In the genomic region with DNA sequence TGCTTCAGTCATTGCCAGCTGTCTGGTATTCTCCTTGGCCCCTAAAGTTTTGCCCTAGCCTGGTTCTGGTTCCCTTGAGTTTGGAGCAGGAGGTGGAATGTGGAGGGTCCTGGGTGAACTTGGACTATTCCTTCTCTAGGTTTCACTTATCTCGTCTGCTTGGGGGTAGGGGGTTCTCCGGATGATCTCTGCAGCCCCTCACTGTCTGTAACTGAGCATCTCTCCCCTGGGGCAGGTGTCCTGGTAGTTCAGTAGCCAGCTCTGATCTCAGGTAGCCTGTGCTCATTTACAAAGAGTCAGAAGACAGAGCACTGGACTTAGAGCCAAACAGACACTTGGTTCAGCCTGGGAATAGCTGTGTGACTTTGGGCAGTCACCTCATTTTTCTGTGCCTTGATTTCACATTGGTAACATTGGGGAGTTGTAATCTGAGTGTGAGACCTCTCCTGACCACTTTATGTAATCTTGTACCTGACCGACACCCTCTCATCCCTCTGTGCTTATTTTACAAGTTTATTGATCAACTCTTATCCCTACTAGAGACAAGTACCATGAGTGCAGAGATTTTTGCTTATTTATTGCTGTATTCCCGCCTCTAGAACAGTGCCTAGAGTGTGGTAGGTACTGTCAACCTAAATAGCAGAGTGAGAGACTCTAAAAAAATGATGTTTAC, we compare ENCODE assay signal across 1 cellular context.
A peak's percentile ranks its signal among the peaks of the same experiment; 100 is the strongest.
TF ChIP-seq lines count a peak whose summit lies in the region.

No MANE protein-coding gene starts in this region.

TF ChIP-seq in HepG2, 621 proteins besides CTCF, POLR2A, EP300 and RAD21:
- TF ChIP-seq, protein P1, sequence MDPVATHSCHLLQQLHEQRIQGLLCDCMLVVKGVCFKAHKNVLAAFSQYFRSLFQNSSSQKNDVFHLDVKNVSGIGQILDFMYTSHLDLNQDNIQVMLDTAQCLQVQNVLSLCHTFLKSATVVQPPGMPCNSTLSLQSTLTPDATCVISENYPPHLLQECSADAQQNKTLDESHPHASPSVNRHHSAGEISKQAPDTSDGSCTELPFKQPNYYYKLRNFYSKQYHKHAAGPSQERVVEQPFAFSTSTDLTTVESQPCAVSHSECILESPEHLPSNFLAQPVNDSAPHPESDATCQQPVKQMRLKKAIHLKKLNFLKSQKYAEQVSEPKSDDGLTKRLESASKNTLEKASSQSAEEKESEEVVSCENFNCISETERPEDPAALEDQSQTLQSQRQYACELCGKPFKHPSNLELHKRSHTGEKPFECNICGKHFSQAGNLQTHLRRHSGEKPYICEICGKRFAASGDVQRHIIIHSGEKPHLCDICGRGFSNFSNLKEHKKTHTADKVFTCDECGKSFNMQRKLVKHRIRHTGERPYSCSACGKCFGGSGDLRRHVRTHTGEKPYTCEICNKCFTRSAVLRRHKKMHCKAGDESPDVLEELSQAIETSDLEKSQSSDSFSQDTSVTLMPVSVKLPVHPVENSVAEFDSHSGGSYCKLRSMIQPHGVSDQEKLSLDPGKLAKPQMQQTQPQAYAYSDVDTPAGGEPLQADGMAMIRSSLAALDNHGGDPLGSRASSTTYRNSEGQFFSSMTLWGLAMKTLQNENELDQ (CRISPR knock-in tag; IDR thresholded peaks at IDR 0.05; ENCODE audit: borderline replicate concordance): 0 out of 2 replicates have a peak, but pooled peaks have one; percentile 45
- TF ChIP-seq ZNF816 (CRISPR knock-in tag; IDR thresholded peaks at IDR 0.05; ENCODE audit: borderline replicate concordance): peak; percentile 35; the same call in 1 of the 2 replicates
- TF ChIP-seq ZNF326 (CRISPR knock-in tag; IDR thresholded peaks at IDR 0.05; ENCODE audit: borderline replicate concordance): no peak
- TF ChIP-seq JUN (CRISPR knock-in tag; IDR thresholded peaks at IDR 0.05): no peak
- peak; percentile 97 for TF ChIP-seq ZNF691 (CRISPR knock-in tag; IDR thresholded peaks at IDR 0.05; ENCODE audit: borderline replicate concordance, low read depth)
- TF ChIP-seq ZNF724P (CRISPR knock-in tag; IDR thresholded peaks at IDR 0.05; ENCODE audit: borderline replicate concordance): no peak
- TF ChIP-seq NCOR1 (IDR thresholded peaks at IDR 0.05; ENCODE audit: borderline replicate concordance, low read length): no peak
- TF ChIP-seq ADNP (CRISPR knock-in tag; IDR thresholded peaks at IDR 0.05): 0 out of 2 replicates have a peak, but pooled peaks have one; percentile 33
- no peak for TF ChIP-seq CREBL2 (CRISPR knock-in tag; IDR thresholded peaks at IDR 0.05; ENCODE audit: borderline replicate concordance)
- TF ChIP-seq KLF13 (CRISPR knock-in tag; IDR thresholded peaks at IDR 0.05): no peak
- TF ChIP-seq ZNF768 (CRISPR knock-in tag; IDR thresholded peaks at IDR 0.05): peak; percentile 32; the same call in 1 of the 2 replicates
